In genomic region chr10:100986952-100987684, GRCh38 we compare ENCODE assay signal across 8 cellular contexts. TPM values are rescaled to one million over a fixed set of nuclear protein-coding genes. Genes with fewer than 3 reads are reported as not detected.
A peak's percentile ranks its signal among the peaks of the same experiment; 100 is the strongest.
DNase-seq lines count a peak whose midpoint lies in the region; ATAC-seq and TF ChIP-seq lines count a peak whose summit lies in the region.

Gene MRPL43, minus strand, starts transcription at chr10:100987497. Its CDS starts 54 bp downstream, at chr10:100987443.
Gene TWNK, plus strand, starts transcription at chr10:100987543. Its CDS starts 668 bp downstream, at chr10:100988211.

- H2AFZ ChIP-seq in neural cell (ENCODE audit: low read depth, low read length), result peak within 1 kb of the TSS; percentile 81

- H3K79me2 ChIP-seq in neural cell (replicated peaks; ENCODE audit: insufficient read depth, low read length), result peaks cover 12% of the 10 kb centered on the region

- peak within 1 kb of the TSS; percentile 96 for H3K4me3 ChIP-seq in foreskin fibroblast (ENCODE audit: low read depth in 1 of 2, low read length in 2 of 2)
- H3K4me3 ChIP-seq in neural cell (ENCODE audit: low read length), result peak within 1 kb of the TSS; percentile 87

- no peaks in the 10 kb centered on the region for H3K9me3 Mint-ChIP-seq in stimulated activated naive CD8-positive, alpha-beta T cell treated with anti-CD3 and anti-CD28 coated beads, Interleukin-15, amount 100 ng/mL, for 72 hours

- H3K27me3 ChIP-seq in neural cell (ENCODE audit: insufficient read depth, low read depth, low read length), result no peaks in the 10 kb centered on the region

- H3K9me2 ChIP-seq in neural cell (ENCODE audit: insufficient read depth, low read length), result no peaks in the 10 kb centered on the region

- H3K27ac Mint-ChIP-seq in stimulated activated naive CD8-positive, alpha-beta T cell treated with anti-CD3 and anti-CD28 coated beads, Interleukin-15, amount 100 ng/mL, for 72 hours, result peak within 1 kb of the TSS; percentile 96 to 97

- H3K36me3 ChIP-seq in KOPT-K1 (ENCODE audit: insufficient read depth, low read length) (peaks cover 55% of the 10 kb centered on the region), neural cell (ENCODE audit: insufficient read depth, low read length) (no peaks in the 10 kb centered on the region)

- peak; percentile 45 for TF ChIP-seq EP300 in neural cell (conservative IDR thresholded peaks at IDR 0.05; ENCODE audit: poor library complexity, severe bottlenecking)

- peak within 1 kb of the TSS; percentile 93 for H3K9ac ChIP-seq in neural cell (ENCODE audit: low read length)

- TF ChIP-seq CTCF in foreskin fibroblast (IDR thresholded peaks at IDR 0.05; ENCODE audit: low read depth, low read length), result no peak
- no peak for TF ChIP-seq CTCF in neural cell (IDR thresholded peaks at IDR 0.05; ENCODE audit: poor library complexity, severe bottlenecking)

- peaks cover 49% of the 10 kb centered on the region for H3K4me1 Mint-ChIP-seq in stimulated activated naive CD8-positive, alpha-beta T cell treated with anti-CD3 and anti-CD28 coated beads, Interleukin-15, amount 100 ng/mL, for 72 hours

- H3K27me3 Mint-ChIP-seq in stimulated activated naive CD8-positive, alpha-beta T cell treated with anti-CD3 and anti-CD28 coated beads, Interleukin-15, amount 100 ng/mL, for 72 hours, result no peaks in the 10 kb centered on the region

- H3F3A ChIP-seq in neural cell (ENCODE audit: insufficient read depth, low read length, poor library complexity, severe bottlenecking), result no peaks in the 10 kb centered on the region

- H3K4me3 Mint-ChIP-seq in stimulated activated naive CD8-positive, alpha-beta T cell treated with anti-CD3 and anti-CD28 coated beads, Interleukin-15, amount 100 ng/mL, for 72 hours, result peak within 1 kb of the TSS; percentile 88 to 96

- no peak for TF ChIP-seq RAD21 in neural cell (conservative IDR thresholded peaks at IDR 0.05)

- no peaks in the 10 kb centered on the region for H3K9me3 ChIP-seq in KOPT-K1 (ENCODE audit: insufficient read depth, low read length, poor library complexity, severe bottlenecking)
- H3K9me3 ChIP-seq in neural cell (ENCODE audit: low read length), result no peaks in the 10 kb centered on the region

- DNase-seq in Daoy (ENCODE audit: low read depth) (peak; percentile 74), SHP77 treated with DMSO at 0.1 percent for 48 hours (lab: John Stamatoyannopoulos, UW) (peak; percentile 48), activated gamma-delta T cell (lab: John Stamatoyannopoulos, UW) (peak; percentile 68), foreskin fibroblast (peak; percentile 65 to 91)
- DNase-seq in stimulated activated naive CD8-positive, alpha-beta T cell treated with anti-CD3 and anti-CD28 coated beads, Interleukin-15, amount 100 ng/mL, for 72 hours, result peak; percentile 77 to 82

- no peaks in the 10 kb centered on the region for H4K20me1 ChIP-seq in neural cell (ENCODE audit: insufficient read depth)

- H3K4me2 ChIP-seq in neural cell (ENCODE audit: low read length), result peak within 1 kb of the TSS; percentile 90

- H3K27ac ChIP-seq in KOPT-K1 (ENCODE audit: low read depth, low read length, poor library complexity, severe bottlenecking), result peak within 1 kb of the TSS; percentile 82
- peak within 1 kb of the TSS; percentile 94 for H3K27ac ChIP-seq in neural cell (ENCODE audit: low read length)

- ATAC-seq in GM21717 (IDR thresholded peaks at IDR 0.05; ENCODE audit: unreplicated experiment), result peak; percentile 75
- peak; percentile 96 for ATAC-seq in stimulated activated naive CD8-positive, alpha-beta T cell treated with anti-CD3 and anti-CD28 coated beads, Interleukin-15, amount 100 ng/mL, for 72 hours

TF ChIP-seq in neural cell, 6 proteins besides CTCF, POLR2A, EP300 and RAD21:
- TF ChIP-seq REST (IDR thresholded peaks at IDR 0.05; ENCODE audit: borderline replicate concordance) (peak; percentile 79), TAF1 (IDR thresholded peaks at IDR 0.05; ENCODE audit: low read depth) (peak; percentile 76), EZH2 (IDR thresholded peaks at IDR 0.05; ENCODE audit: borderline replicate concordance, insufficient read depth, low read length, poor library complexity, severe bottlenecking) (no peak), SMC3 (conservative IDR thresholded peaks at IDR 0.05; ENCODE audit: poor library complexity) (peak; percentile 26), POLR2AphosphoS5 (IDR thresholded peaks at IDR 0.05) (peak; percentile 87), MXI1 (conservative IDR thresholded peaks at IDR 0.05; ENCODE audit: poor library complexity, severe bottlenecking) (peak; percentile 100)
TF ChIP-seq in neural cell: peak in this region for 5.

RNA-seq across cellular contexts. Expression of gene MRPL43, which starts in this region (rescaled TPM):
- 50.8 and 57.7 TPM in 2 replicates for total RNA-seq in Daoy (2014; rRNA removed; shearing (Covaris generic))
- 121 and 122 TPM in 2 replicates for polyA plus RNA-seq in neural cell
- polyA minus RNA-seq in neural cell, result 44.9 and 47.7 TPM in 2 replicates

RNA-seq across cellular contexts. Expression of gene TWNK, which starts in this region (rescaled TPM):
- total RNA-seq in Daoy (2014; rRNA removed; shearing (Covaris generic)), result 14.7 and 26.3 TPM in 2 replicates
- 4.2 and 4.8 TPM in 2 replicates for polyA plus RNA-seq in neural cell
- 5.6 TPM in 2 replicates for polyA minus RNA-seq in neural cell

Comparison
In these comparisons a context has a peak if more than half of its experiments do, and no peak if none do; other contexts are left out.
1. Peak in every context shown above with its lines: DNase-seq, ATAC-seq, H3K4me3 ChIP-seq and H3K27ac ChIP-seq.